In genomic region chr3:144820726-144821125, GRCh38 we compare ENCODE assay signal across 23 cellular contexts.
DNase-seq lines count a peak whose midpoint lies in the region; ATAC-seq, FAIRE-seq and TF ChIP-seq lines count a peak whose summit lies in the region.
"Had no signal": no experiment of that assay in that cellular context is flagged by ENCODE, and none has a peak within 500 bp of the region (broad histone marks: within the 10 kb centered on the region; RNA-seq: fewer than 3 reads in every experiment).

No MANE protein-coding gene starts in this region.

- intact Hi-C loops in pancreas (cut with DNase I): no loop called here

- H3K36me3 ChIP-seq in pancreas: no peaks in the 10 kb centered on the region
- no peaks in the 10 kb centered on the region for H3K36me3 ChIP-seq in effector memory CD4-positive, alpha-beta T cell (ENCODE audit: control insufficient read depth, insufficient read depth, low read length)
- H3K36me3 ChIP-seq: BLaER1 treated with 17β-estradiol and CSF1 and Interleukin-3, amounts not matched to agents 10 nM and 100 nM had no signal

- H3K27ac ChIP-seq in pancreas: no peak overlapping the region
- H3K27ac ChIP-seq in effector memory CD4-positive, alpha-beta T cell (ENCODE audit: insufficient read depth, low read length, poor library complexity, severe bottlenecking): no peak overlapping the region
- H3K27ac ChIP-seq: BLaER1 treated with 17β-estradiol and CSF1 and Interleukin-3, amounts not matched to agents 10 nM and 100 nM; C4-2B had no signal

- H3K4me3 ChIP-seq in pancreas: no peak overlapping the region
- no peak overlapping the region for H3K4me3 ChIP-seq in effector memory CD4-positive, alpha-beta T cell (ENCODE audit: insufficient read depth, low read depth, low read length, poor library complexity, severe bottlenecking)
- H3K4me3 ChIP-seq: BLaER1 treated with 17β-estradiol and CSF1 and Interleukin-3, amounts not matched to agents 10 nM and 100 nM; GM12878 had no signal

- H3K4me1 ChIP-seq in pancreas: no peaks in the 10 kb centered on the region
- no peaks in the 10 kb centered on the region for H3K4me1 ChIP-seq in effector memory CD4-positive, alpha-beta T cell (ENCODE audit: control insufficient read depth, insufficient read depth, low read length, poor library complexity, severe bottlenecking)
- H3K4me1 ChIP-seq: BLaER1 treated with 17β-estradiol and CSF1 and Interleukin-3, amounts not matched to agents 10 nM and 100 nM; Caco-2 had no signal

- DNase-seq in D721Med (ENCODE audit: insufficient read length, low spot score) (no peak), pancreas (no peak), anterior cingulate cortex (lab: John Stamatoyannopoulos, UW) (no peak)
- no peak for DNase-seq in effector memory CD4-positive, alpha-beta T cell
- DNase-seq: 8988T; AML-193; Caco-2; Calu3; CD4-positive, alpha-beta T cell; CD8-positive, alpha-beta T cell; DMS 273 treated with DMSO at 0.1 percent for 48 hours; DMS153; DMS53; DMS79; DND-41; EL; GDM1 had no signal

- no peaks in the 10 kb centered on the region for H3K9me3 ChIP-seq in pancreas
- H3K9me3 ChIP-seq in effector memory CD4-positive, alpha-beta T cell (ENCODE audit: control insufficient read depth, low read length): no peaks in the 10 kb centered on the region
- H3K9me3 ChIP-seq: BLaER1 treated with 17β-estradiol and CSF1 and Interleukin-3, amounts not matched to agents 10 nM and 100 nM; Caco-2 had no signal

- ATAC-seq in pancreas (peak in 3 of 4 donors; percentile 59 to 89 (median 65)), HG02938 (IDR thresholded peaks at IDR 0.05; ENCODE audit: unreplicated experiment) (no peak)
- ATAC-seq: CD8-positive, alpha-beta T cell; GM12878 had no signal

- no peaks in the 10 kb centered on the region for H3K27me3 ChIP-seq in pancreas
- no peaks in the 10 kb centered on the region for H3K27me3 ChIP-seq in effector memory CD4-positive, alpha-beta T cell (replicated peaks; ENCODE audit: control insufficient read depth, insufficient read depth, low read length, poor library complexity, severe bottlenecking)
- H3K27me3 ChIP-seq: BLaER1 treated with 17β-estradiol and CSF1 and Interleukin-3, amounts not matched to agents 10 nM and 100 nM had no signal

- FAIRE-seq in D721Med (lab: Jason Lieb, UNC): peak; percentile 84
- FAIRE-seq in pancreas (lab: Jason Lieb, UNC): no peak
- FAIRE-seq: A204.1, GM12878, GM18507 had no signal

- TF ChIP-seq CTCF in D721Med (IDR thresholded peaks at IDR 0.05; ENCODE audit: insufficient read depth, missing control alignments) (no peak), pancreas (IDR thresholded peaks at IDR 0.05) (no peak)
